25 cellular contexts compared by ENCODE assay signal in the genomic region with DNA sequence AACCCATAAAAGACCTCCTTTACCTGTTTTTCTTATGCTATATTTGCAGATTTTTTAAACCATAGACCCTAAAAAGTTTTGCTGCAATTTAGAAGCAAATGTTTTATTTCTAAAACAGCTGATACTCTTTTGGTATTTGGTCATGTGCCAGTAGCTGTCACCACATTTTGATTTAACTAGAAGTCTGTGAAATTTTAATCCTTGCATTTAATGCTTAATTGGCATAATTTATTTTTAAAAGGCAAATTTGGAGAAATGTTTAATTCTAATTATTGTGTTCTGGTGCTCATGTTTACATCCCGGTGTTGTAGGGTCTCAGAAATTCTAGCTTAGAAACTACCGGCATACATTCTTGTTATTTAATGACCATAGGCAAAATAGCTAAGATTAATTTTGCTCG.
"Had no signal": no experiment of that assay in that cellular context is flagged by ENCODE, and none has a peak within 500 bp of the region (broad histone marks: within the 10 kb centered on the region; RNA-seq: fewer than 3 reads in every experiment).

No MANE protein-coding gene starts in this region.

- H3K9me3 Mint-ChIP-seq: activated CD8-positive, alpha-beta T cell treated with anti-CD3 and anti-CD28 coated beads for 36 hours; activated naive CD4-positive, alpha-beta T cell treated with anti-CD3 and anti-CD28 coated beads, Interleukin-2, amount 10 ng/mL, durations not matched to agents 7 days and 5 days; activated naive CD8-positive, alpha-beta T cell treated with anti-CD3 and anti-CD28 coated beads for 36 hours; activated T-cell treated with anti-CD3 and anti-CD28 coated beads, Interleukin-2, amount 50 U/mL, for 72 hours; activated T-helper 2 cell treated with anti-CD3 and anti-CD28 coated beads, Interferon-gamma antibody, Interleukin-2, Interleukin-4, amounts not matched to agents 10 μg/mL and 5 μg/mL and 100 μg/mL, durations not matched to agents 14 hours and 24 hours and 36 hours had no signal

- H3K27ac ChIP-seq: brain microvascular endothelial cell, cardiac muscle cell, SJSA1, VCaP had no signal

- H3K27me3 Mint-ChIP-seq: activated CD4-positive, alpha-beta T cell treated with anti-CD3 and anti-CD28 coated beads for 36 hours; activated CD8-positive, alpha-beta T cell treated with anti-CD3 and anti-CD28 coated beads for 36 hours; activated naive CD4-positive, alpha-beta T cell treated with anti-CD3 and anti-CD28 coated beads, Interleukin-2, amount 10 ng/mL, durations not matched to agents 7 days and 5 days; activated naive CD8-positive, alpha-beta T cell treated with anti-CD3 and anti-CD28 coated beads for 36 hours had no signal

- ATAC-seq: activated CD4-positive, alpha-beta T cell treated with anti-CD3 and anti-CD28 coated beads for 36 hours; activated CD8-positive, alpha-beta T cell treated with anti-CD3 and anti-CD28 coated beads for 36 hours; activated T-cell treated with anti-CD3 and anti-CD28 coated beads, Interleukin-2, amount 50 U/mL, for 72 hours; Panc1 had no signal

- DNase-seq: activated CD4-positive, alpha-beta T cell treated with anti-CD3 and anti-CD28 coated beads for 36 hours; activated CD8-positive, alpha-beta memory T cell treated with anti-CD3 and anti-CD28 coated beads, Interleukin-2, amount 50 U/mL, for 4 hours; activated CD8-positive, alpha-beta T cell treated with anti-CD3 and anti-CD28 coated beads for 36 hours; activated gamma-delta T cell treated with Interleukin-2 at 50 U/mL for 16 hours; activated naive CD4-positive, alpha-beta T cell treated with anti-CD3 and anti-CD28 coated beads, Interleukin-2, amount 10 ng/mL, durations not matched to agents 7 days and 5 days; activated naive CD8-positive, alpha-beta T cell treated with anti-CD3 and anti-CD28 coated beads for 36 hours; activated T-cell treated with anti-CD3 and anti-CD28 coated beads, Interleukin-2, amount 50 U/mL, for 72 hours; brain microvascular endothelial cell; MM.1S; NCI-H1105; NCI-H1436; NCI-H187; NCI-H2081; NCI-H510A treated with DMSO at 0.1 percent for 48 hours; NCI-H69; NK-92 treated with Interleukin-12 subunit alpha and Interleukin-12 subunit beta, amount 100 ng/mL, for 24 hours; OCI-M1; RPMI8226; SHP77; T-helper 1 cell had no signal

- H3K4me1 Mint-ChIP-seq: activated naive CD4-positive, alpha-beta T cell treated with anti-CD3 and anti-CD28 coated beads, Interleukin-2, amount 10 ng/mL, durations not matched to agents 7 days and 5 days had no signal

- H3K36me3 ChIP-seq: brain microvascular endothelial cell, cardiac muscle cell, SJSA1 had no signal

- H3K4me3 ChIP-seq: cardiac muscle cell, SJSA1 had no signal

- H3K27me3 ChIP-seq: brain microvascular endothelial cell, cardiac muscle cell, SJSA1 had no signal

- H3K4me3 Mint-ChIP-seq: activated CD4-positive, alpha-beta T cell treated with anti-CD3 and anti-CD28 coated beads for 36 hours; activated CD8-positive, alpha-beta T cell treated with anti-CD3 and anti-CD28 coated beads for 36 hours; activated naive CD4-positive, alpha-beta T cell treated with anti-CD3 and anti-CD28 coated beads, Interleukin-2, amount 10 ng/mL, durations not matched to agents 7 days and 5 days; activated naive CD8-positive, alpha-beta T cell treated with anti-CD3 and anti-CD28 coated beads for 36 hours; activated T-cell treated with anti-CD3 and anti-CD28 coated beads, Interleukin-2, amount 50 U/mL, for 72 hours had no signal

- H3K9me3 ChIP-seq: SJSA1 had no signal

- H3K27ac Mint-ChIP-seq: activated CD4-positive, alpha-beta T cell treated with anti-CD3 and anti-CD28 coated beads for 36 hours; activated CD8-positive, alpha-beta T cell treated with anti-CD3 and anti-CD28 coated beads for 36 hours; activated naive CD4-positive, alpha-beta T cell treated with anti-CD3 and anti-CD28 coated beads, Interleukin-2, amount 10 ng/mL, durations not matched to agents 7 days and 5 days; activated naive CD8-positive, alpha-beta T cell treated with anti-CD3 and anti-CD28 coated beads for 36 hours; activated T-cell treated with anti-CD3 and anti-CD28 coated beads, Interleukin-2, amount 50 U/mL, for 72 hours; activated T-helper 2 cell treated with anti-CD3 and anti-CD28 coated beads, Interferon-gamma antibody, Interleukin-2, Interleukin-4, amounts not matched to agents 10 μg/mL and 5 μg/mL and 100 μg/mL, durations not matched to agents 14 hours and 24 hours and 36 hours had no signal
